In genomic region chrX:39755152-39756032, GRCh38 we compare ENCODE assay signal across 8 cellular contexts.
DNase-seq lines count a peak whose midpoint lies in the region; TF ChIP-seq lines count a peak whose summit lies in the region.

No MANE protein-coding gene starts in this region.

- peaks cover 0 to 5% of the 10 kb centered on the region in 2 donors for H3K27me3 Mint-ChIP-seq in CD8-positive, alpha-beta memory T cell

- H3K4me1 Mint-ChIP-seq in CD8-positive, alpha-beta memory T cell = peaks cover 8 to 14% (median 9%) of the 10 kb centered on the region in 3 donors

- POLR2A ChIA-PET in SK-N-SH (lab: Yijun Ruan, JAX) = no interaction called here
- POLR2A ChIA-PET in CD8-positive, alpha-beta memory T cell (lab: Charles Lee) = no interaction called here

- H3K9ac ChIP-seq in SK-N-SH (0 out of 2 replicates have a peak overlapping the region, but pooled peaks have one; percentile 20), rectal smooth muscle tissue (ENCODE audit: low read length) (no peak overlapping the region)

- H3K4me3 ChIP-seq in SK-N-SH (ENCODE audit: low read depth in 2 of 2, low read length in 1 of 2) = no peak overlapping the region
- H3K4me3 ChIP-seq in rectal smooth muscle tissue (ENCODE audit: low read length) = no peak overlapping the region
- H3K4me3 ChIP-seq in CD8-positive, alpha-beta memory T cell (ENCODE audit: low read length) = no peak overlapping the region

- H4K20me1 ChIP-seq in SK-N-SH (ENCODE audit: insufficient read depth) = no peaks in the 10 kb centered on the region

- H3F3A ChIP-seq in SK-N-SH (replicated peaks; ENCODE audit: insufficient read depth) = peaks cover 22% of the 10 kb centered on the region

- H3K36me3 Mint-ChIP-seq in CD8-positive, alpha-beta memory T cell = no peaks in the 10 kb centered on the region

- H3K4me2 ChIP-seq in SK-N-SH = peak overlapping the region; percentile 44; the same call in 1 of the 2 replicates

- no peaks in the 10 kb centered on the region for H3K27me3 ChIP-seq in SK-N-SH (ENCODE audit: insufficient read depth)
- peaks cover 2% of the 10 kb centered on the region for H3K27me3 ChIP-seq in rectal smooth muscle tissue (ENCODE audit: control insufficient read depth, insufficient read depth, low read length)
- no peaks in the 10 kb centered on the region for H3K27me3 ChIP-seq in CD8-positive, alpha-beta memory T cell (ENCODE audit: insufficient read depth, low read length, poor library complexity, severe bottlenecking)

- no peaks in the 10 kb centered on the region for H3K36me3 ChIP-seq in SK-N-SH (replicated peaks in 1 of 2; ENCODE audit: control insufficient read depth in 1 of 2, insufficient read depth in 2 of 2, low read length in 1 of 2)
- no peaks in the 10 kb centered on the region for H3K36me3 ChIP-seq in rectal smooth muscle tissue (ENCODE audit: control insufficient read depth, insufficient read depth, low read length)
- no peaks in the 10 kb centered on the region for H3K36me3 ChIP-seq in CD8-positive, alpha-beta memory T cell (ENCODE audit: insufficient read depth, low read length)

- no peaks in the 10 kb centered on the region for H3K79me2 ChIP-seq in SK-N-SH (ENCODE audit: insufficient read depth)

- peak overlapping the region; percentile 70 to 76 for H3K27ac ChIP-seq in SK-N-SH (ENCODE audit: low read depth in 2 of 2, low read length in 1 of 2)
- H3K27ac ChIP-seq in rectal smooth muscle tissue (ENCODE audit: low read depth, low read length) = peak overlapping the region; percentile 67
- no peak overlapping the region for H3K27ac ChIP-seq in CD8-positive, alpha-beta memory T cell (ENCODE audit: low read depth, low read length)

- H3K9me3 ChIP-seq in SK-N-SH = no peaks in the 10 kb centered on the region
- H3K9me3 ChIP-seq in CD8-positive, alpha-beta memory T cell (ENCODE audit: low read length) = no peaks in the 10 kb centered on the region

- no peaks in the 10 kb centered on the region for H3K9me2 ChIP-seq in SK-N-SH

- 0 out of 2 replicates have a peak, but pooled peaks have one; percentile 2 for TF ChIP-seq RAD21 in SK-N-SH (IDR thresholded peaks at IDR 0.05; ENCODE audit: low read length)

- no peak overlapping the region; the same call in 1 of the 2 replicates for H2AFZ ChIP-seq in SK-N-SH (ENCODE audit: low read depth)

- H3K4me1 ChIP-seq in SK-N-SH (ENCODE audit: control insufficient read depth in 1 of 2, insufficient read depth in 2 of 2, low read depth in 1 of 2, low read length in 1 of 2) (peaks cover 25 to 31% of the 10 kb centered on the region in 2 experiments; a peak in 3 of 4 replicates), rectal smooth muscle tissue (ENCODE audit: control insufficient read depth, insufficient read depth, low read length) (peaks cover 5% of the 10 kb centered on the region)
- no peaks in the 10 kb centered on the region for H3K4me1 ChIP-seq in CD8-positive, alpha-beta memory T cell (ENCODE audit: insufficient read depth, low read length)

- WGBS in SK-N-SH (ENCODE audit: low lambda C conversion rate) = 6% methylated on average over 11 of the region's 25 CpGs

- TF ChIP-seq EP300 in SK-N-SH (IDR thresholded peaks at IDR 0.05; ENCODE audit: borderline replicate concordance in 1 of 2, low read depth in 1 of 2, low read length in 1 of 2) = peak in 1 of 2 experiments; percentile 81; a peak in 2 of 4 replicates

- no peak overlapping the region for H3K27ac Mint-ChIP-seq in CD8-positive, alpha-beta memory T cell

- CTCF ChIA-PET in SK-N-SH (lab: Yijun Ruan, JAX) = interaction anchor here (0.7 kb wide), 1 partner anchor 43 kb away, joined by 3 read pairs; no protein-coding TSS in a partner anchor
- CTCF ChIA-PET in CD8-positive, alpha-beta memory T cell (lab: Charles Lee) = no interaction called here

- no peaks in the 10 kb centered on the region for H3K9me3 Mint-ChIP-seq in CD8-positive, alpha-beta memory T cell

- TF ChIP-seq CTCF in SK-N-SH (IDR thresholded peaks at IDR 0.05) = no peak

- no peak overlapping the region for H3K4me3 Mint-ChIP-seq in CD8-positive, alpha-beta memory T cell

- peak; percentile 60 for DNase-seq in HS-5 (ENCODE audit: low read depth)
- peak; percentile 50 for DNase-seq in SK-N-SH
- DNase-seq in globus pallidus (ENCODE audit: low spot score) = peak; percentile 25
- DNase-seq in NCI-H82 (lab: John Stamatoyannopoulos, UW) = no peak
- DNase-seq in NCI-H128 (lab: John Stamatoyannopoulos, UW; ENCODE audit: unreplicated experiment) = no peak
- DNase-seq in cerebellum (ENCODE audit: low spot score) = no peak
- DNase-seq in CD8-positive, alpha-beta memory T cell = no peak

TF ChIP-seq in SK-N-SH, 30 proteins besides CTCF, POLR2A, EP300 and RAD21:
- TF ChIP-seq TEAD4 (IDR thresholded peaks at IDR 0.05; ENCODE audit: borderline replicate concordance, insufficient read depth) = peak; percentile 89
- TF ChIP-seq NFIC (IDR thresholded peaks at IDR 0.05; ENCODE audit: borderline replicate concordance) = peak; percentile 99
- peak; percentile 15; the same call in 1 of the 2 replicates for TF ChIP-seq MEF2A (IDR thresholded peaks at IDR 0.05; ENCODE audit: borderline replicate concordance, low read depth)
- TF ChIP-seq USF2 (IDR thresholded peaks at IDR 0.05; ENCODE audit: borderline replicate concordance, low read depth, low read length) = no peak
- TF ChIP-seq FOXM1 (IDR thresholded peaks at IDR 0.05; ENCODE audit: low read depth) = 0 out of 2 replicates have a peak, but pooled peaks have one; percentile 22
- TF ChIP-seq JUND (IDR thresholded peaks at IDR 0.05) = peak; percentile 89
- peak; percentile 66 for TF ChIP-seq MAX (IDR thresholded peaks at IDR 0.05; ENCODE audit: low read depth)
- TF ChIP-seq POLR2AphosphoS5 (IDR thresholded peaks at IDR 0.05; ENCODE audit: low read depth, low read length) = peak; percentile 46; the same call in 1 of the 2 replicates
- peak; percentile 77 for TF ChIP-seq PBX3 (IDR thresholded peaks at IDR 0.05)
- peak; percentile 85 for TF ChIP-seq TCF12 (IDR thresholded peaks at IDR 0.05)
- no peak for TF ChIP-seq MXI1 (IDR thresholded peaks at IDR 0.05; ENCODE audit: low read depth, low read length)
- no peak for TF ChIP-seq SMC3 (IDR thresholded peaks at IDR 0.05; ENCODE audit: low read depth, low read length)
- TF ChIP-seq RXRA (IDR thresholded peaks at IDR 0.05; ENCODE audit: borderline replicate concordance, low read depth) = peak; percentile 79; the same call in 1 of the 2 replicates
- peak; percentile 59; the same call in 1 of the 2 replicates for TF ChIP-seq YY1 (IDR thresholded peaks at IDR 0.05; ENCODE audit: low read depth)
- TF ChIP-seq FOSL2 (IDR thresholded peaks at IDR 0.05; ENCODE audit: borderline replicate concordance, low read depth) = peak; percentile 96

Comparison
In these comparisons a context has a peak if more than half of its experiments do, and no peak if none do; other contexts are left out.
1. DNase-seq: peak in HS-5 (single experiment), SK-N-SH (single experiment) and globus pallidus (single experiment); none in NCI-H82 (single experiment), NCI-H128 (single experiment), cerebellum (single experiment) and CD8-positive, alpha-beta memory T cell (0 of 5).